In the genomic region with DNA sequence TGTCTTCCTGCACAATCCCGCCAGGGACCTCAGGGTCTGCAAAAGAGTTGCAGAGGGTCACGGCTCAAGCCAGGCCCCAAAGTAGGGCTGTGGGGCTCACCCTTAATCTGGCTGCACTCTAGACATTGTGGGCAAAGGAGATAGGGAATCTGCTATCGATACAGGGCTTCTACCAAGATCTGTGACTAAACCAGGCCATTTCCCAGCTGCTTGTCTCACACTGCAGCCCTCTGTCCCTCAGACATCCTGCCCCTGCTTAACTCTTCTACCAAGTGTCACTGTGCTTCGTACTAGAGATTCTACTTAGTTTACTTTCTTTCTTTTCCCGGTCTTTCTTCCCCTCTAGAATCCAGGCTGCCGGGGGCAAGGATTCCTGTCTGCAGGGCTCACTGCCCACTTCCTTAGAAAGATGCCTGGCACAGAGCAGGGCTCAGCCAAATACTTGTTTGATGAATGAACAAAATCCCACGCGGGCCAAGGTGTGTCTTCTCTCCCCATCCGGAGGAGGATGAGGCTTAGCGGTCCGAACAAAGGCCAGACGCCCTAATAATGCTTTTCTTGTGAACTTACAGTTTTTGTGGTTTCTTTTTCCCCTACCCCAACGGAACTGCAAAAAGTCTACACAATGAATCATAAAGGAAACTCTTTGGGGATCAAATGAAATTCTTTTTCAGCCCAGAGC, we compare ENCODE assay signal across 15 cellular contexts.
DNase-seq lines count a peak whose midpoint lies in the region; ATAC-seq, FAIRE-seq and TF ChIP-seq lines count a peak whose summit lies in the region.
"Had no signal": no experiment of that assay in that cellular context is flagged by ENCODE, and none has a peak within 500 bp of the region (broad histone marks: within the 10 kb centered on the region; RNA-seq: fewer than 3 reads in every experiment).

No MANE protein-coding gene starts in this region.

- H3K9me3 ChIP-seq in Panc1 (ENCODE audit: control insufficient read depth, insufficient read depth, low read depth, low read length) (no peaks in the 10 kb centered on the region), SJCRH30 (replicated peaks) (no peaks in the 10 kb centered on the region)
- H3K9me3 ChIP-seq: Caco-2, HAP-1 had no signal

- H3K4me1 ChIP-seq in Panc1 (ENCODE audit: control insufficient read depth, insufficient read depth, low read length), result no peaks in the 10 kb centered on the region
- H3K4me1 ChIP-seq in SJCRH30, result no peaks in the 10 kb centered on the region
- H3K4me1 ChIP-seq: Caco-2, HAP-1, parathyroid adenoma had no signal

- TF ChIP-seq CTCF in Panc1 (IDR thresholded peaks at IDR 0.05) (no peak), D721Med (IDR thresholded peaks at IDR 0.05; ENCODE audit: insufficient read depth, missing control alignments) (no peak)

- BruUV-seq in Panc1 (replicated peaks; lab: Mats Ljungman, UMichigan), result no TSS peak

- DNase-seq in EH (ENCODE audit: low read depth) (peak; percentile 82), Panc1 (ENCODE audit: low read depth, low spot score) (no peak), dermis blood vessel endothelial cell (peak; percentile 27), renal cortical epithelial cell (ENCODE audit: low read depth) (peak; percentile 21), D721Med (ENCODE audit: insufficient read length, low spot score) (no peak), NCI-H510A treated with DMSO at 0.1 percent for 48 hours (lab: John Stamatoyannopoulos, UW) (no peak), SJCRH30 (no peak)
- DNase-seq: activated CD8-positive, alpha-beta memory T cell treated with anti-CD3 and anti-CD28 coated beads for 24 hours; Caco-2; hippocampal formation; NCI-H2029 treated with DMSO at 0.1 percent for 48 hours; T-helper 9 cell had no signal

- in situ Hi-C loops in Panc1 (cut with HindIII; ENCODE audit: low pct_unique_long_range_greater_than_20kb, low sequenced_read_pairs), result no loop called here

- H3K4me3 ChIP-seq in Panc1 (ENCODE audit: low read depth in 2 of 2, low read length in 2 of 2) (no peak overlapping the region), SJCRH30 (no peak overlapping the region)
- H3K4me3 ChIP-seq: HAP-1 had no signal

- ATAC-seq in Panc1 (peak; percentile 22; the same call in 1 of the 2 replicates), GM19455 (IDR thresholded peaks at IDR 0.05; ENCODE audit: unreplicated experiment) (no peak)

- intact Hi-C loops in Panc1 (cut with micrococcal nuclease; ENCODE audit: unreplicated experiment), result no loop called here

- H3K36me3 ChIP-seq in Panc1 (ENCODE audit: control insufficient read depth, insufficient read depth, low read length) (no peaks in the 10 kb centered on the region), SJCRH30 (no peaks in the 10 kb centered on the region)
- H3K36me3 ChIP-seq: HAP-1 had no signal

- FAIRE-seq in D721Med (lab: Jason Lieb, UNC), result no peak

- CTCF ChIA-PET in Panc1 (lab: Charles Lee), result no interaction called here

- no peak overlapping the region for H3K27ac ChIP-seq in Panc1 (ENCODE audit: low read length)
- no peak overlapping the region for H3K27ac ChIP-seq in SJCRH30
- H3K27ac ChIP-seq: parathyroid adenoma had no signal

- H3K27me3 ChIP-seq in Panc1 (ENCODE audit: control insufficient read depth, insufficient read depth, low read length), result no peaks in the 10 kb centered on the region
- H3K27me3 ChIP-seq in SJCRH30, result no peaks in the 10 kb centered on the region

- POLR2A ChIA-PET in Panc1 (lab: Charles Lee), result no interaction called here

Comparison
In these comparisons a context has a peak if more than half of its experiments do, and no peak if none do; other contexts are left out.
1. DNase-seq: peak in EH (single experiment), dermis blood vessel endothelial cell (single experiment) and renal cortical epithelial cell (single experiment); none in Panc1 (single experiment), D721Med (single experiment), NCI-H510A treated with DMSO at 0.1 percent for 48 hours (single experiment) and SJCRH30 (0 of 2).